In genomic region chr2:230779607-230780006, GRCh38 we compare ENCODE assay signal across 17 cellular contexts.
A peak's percentile ranks its signal among the peaks of the same experiment; 100 is the strongest.
DNase-seq lines count a peak whose midpoint lies in the region; ATAC-seq, FAIRE-seq and TF ChIP-seq lines count a peak whose summit lies in the region.
"Had no signal": no experiment of that assay in that cellular context is flagged by ENCODE, and none has a peak within 500 bp of the region (broad histone marks: within the 10 kb centered on the region; RNA-seq: fewer than 3 reads in every experiment).

No MANE protein-coding gene starts in this region.

- H3K27me3 Mint-ChIP-seq in activated T-helper 1 cell treated with anti-CD3 and anti-CD28 coated beads, Interleukin-12 subunit alpha, Interleukin-12 subunit beta, Interleukin-2, Interleukin-4 antibody, amounts not matched to agents 30 ng/mL and 10 ng/mL and 1 ng/mL, durations not matched to agents 14 hours and 24 hours and 36 hours (ENCODE audit: insufficient read depth): no peaks in the 10 kb centered on the region
- H3K27me3 Mint-ChIP-seq in stimulated activated naive CD8-positive, alpha-beta T cell treated with anti-CD3 and anti-CD28 coated beads, Interleukin-15, amount 100 ng/mL, for 72 hours: no peaks in the 10 kb centered on the region

- H2AFZ ChIP-seq in HepG2 (ENCODE audit: low read length) (no peak overlapping the region), keratinocyte (ENCODE audit: control insufficient read depth, low read length) (no peak overlapping the region)

- BruUV-seq in HepG2 (replicated peaks; lab: Mats Ljungman, UMichigan): no TSS peak

- no peak overlapping the region for H3K27ac ChIP-seq in HepG2 (ENCODE audit: extremely low read length, insufficient read depth, low read length)
- H3K27ac ChIP-seq in right lobe of liver: no peak overlapping the region
- peak overlapping the region; percentile 98 for H3K27ac ChIP-seq in keratinocyte (ENCODE audit: control insufficient read depth, insufficient read depth, low read length)
- H3K27ac ChIP-seq: brain microvascular endothelial cell, transverse colon had no signal

- no peak for TF ChIP-seq RAD21 in HepG2 (CRISPR knock-in tag; IDR thresholded peaks at IDR 0.05)

- peaks cover 69% of the 10 kb centered on the region for H3K36me3 Mint-ChIP-seq in activated T-helper 1 cell treated with anti-CD3 and anti-CD28 coated beads, Interleukin-12 subunit alpha, Interleukin-12 subunit beta, Interleukin-2, Interleukin-4 antibody, amounts not matched to agents 30 ng/mL and 10 ng/mL and 1 ng/mL, durations not matched to agents 14 hours and 24 hours and 36 hours (ENCODE audit: low read depth)

- H3K9me1 ChIP-seq in keratinocyte (ENCODE audit: control insufficient read depth, extremely low read depth, insufficient read depth, low read length): no peaks in the 10 kb centered on the region

- dilution Hi-C loops in keratinocyte (cut with MboI; ENCODE audit: extremely low pct_ligation_motif_present, low sequenced_read_pairs): no loop called here

- H3K4me3 Mint-ChIP-seq in activated T-helper 1 cell treated with anti-CD3 and anti-CD28 coated beads, Interleukin-12 subunit alpha, Interleukin-12 subunit beta, Interleukin-2, Interleukin-4 antibody, amounts not matched to agents 30 ng/mL and 10 ng/mL and 1 ng/mL, durations not matched to agents 14 hours and 24 hours and 36 hours: peak overlapping the region; percentile 45
- peak overlapping the region; percentile 7 to 16 for H3K4me3 Mint-ChIP-seq in stimulated activated naive CD8-positive, alpha-beta T cell treated with anti-CD3 and anti-CD28 coated beads, Interleukin-15, amount 100 ng/mL, for 72 hours

- DNase-seq in HepG2 (ENCODE audit: low spot score) (no peak), right lobe of liver (no peak), keratinocyte (ENCODE audit: low read depth, low spot score) (no peak), SHP77 (lab: John Stamatoyannopoulos, UW) (no peak), hepatic stellate cell (ENCODE audit: low spot score) (no peak)
- DNase-seq in activated T-helper 1 cell treated with anti-CD3 and anti-CD28 coated beads, Interleukin-12 subunit alpha, Interleukin-12 subunit beta, Interleukin-2, Interleukin-4 antibody, amounts not matched to agents 30 ng/mL and 10 ng/mL and 1 ng/mL, durations not matched to agents 14 hours and 24 hours and 36 hours (ENCODE audit: low spot score): no peak
- DNase-seq in stimulated activated naive CD8-positive, alpha-beta T cell treated with anti-CD3 and anti-CD28 coated beads, Interleukin-15, amount 100 ng/mL, for 72 hours: no peak
- DNase-seq: activated CD4-positive, CD25-positive, alpha-beta regulatory T cell; brain microvascular endothelial cell; DMS79 treated with DMSO at 0.1 percent for 48 hours; islet precursor cell; NCI-H1417; NCI-H446 treated with DMSO at 0.1 percent for 48 hours; stimulated activated CD4-positive, alpha-beta T cell treated with anti-CD3 and anti-CD28 coated beads, Interleukin-1b, Interleukin-23, amount 100 ng/mL, for 48 hours; transverse colon had no signal

- 100% methylated on average over 1 of the region's 1 CpG for WGBS in HepG2 (ENCODE audit: low lambda C conversion rate)
- WGBS in right lobe of liver (ENCODE audit: insufficient coverage, low coverage, low lambda C conversion rate, missing lambda C conversion rate): 100% methylated on average over 1 of the region's 1 CpG

- no peaks in the 10 kb centered on the region for H3K9me3 ChIP-seq in HepG2 (ENCODE audit: low read length)
- no peaks in the 10 kb centered on the region for H3K9me3 ChIP-seq in right lobe of liver
- peaks cover 16% of the 10 kb centered on the region for H3K9me3 ChIP-seq in keratinocyte (ENCODE audit: control insufficient read depth, low read depth, low read length)
- H3K9me3 ChIP-seq: gastroesophageal sphincter, transverse colon had no signal

- H3K9ac ChIP-seq in HepG2 (ENCODE audit: insufficient read depth, low read depth, low read length): no peak overlapping the region
- H3K9ac ChIP-seq in keratinocyte (ENCODE audit: control insufficient read depth, extremely low read depth, insufficient read depth, low read length): no peak overlapping the region

- in situ Hi-C loops in HepG2 (cut with HindIII; ENCODE audit: extremely low pct_ligation_motif_present, low pct_unique_long_range_greater_than_20kb): no loop called here

- H3K4me1 Mint-ChIP-seq in activated T-helper 1 cell treated with anti-CD3 and anti-CD28 coated beads, Interleukin-12 subunit alpha, Interleukin-12 subunit beta, Interleukin-2, Interleukin-4 antibody, amounts not matched to agents 30 ng/mL and 10 ng/mL and 1 ng/mL, durations not matched to agents 14 hours and 24 hours and 36 hours (ENCODE audit: low read depth): peaks cover 76% of the 10 kb centered on the region
- peaks cover 73% of the 10 kb centered on the region for H3K4me1 Mint-ChIP-seq in stimulated activated naive CD8-positive, alpha-beta T cell treated with anti-CD3 and anti-CD28 coated beads, Interleukin-15, amount 100 ng/mL, for 72 hours

- no peak overlapping the region for H3K4me3 ChIP-seq in HepG2 (replicated peaks in 1 of 3; ENCODE audit: insufficient read depth in 1 of 3, low read depth in 2 of 3, low read length in 3 of 3)
- H3K4me3 ChIP-seq in right lobe of liver: no peak overlapping the region
- H3K4me3 ChIP-seq in keratinocyte (ENCODE audit: control insufficient read depth in 2 of 3, extremely low read depth in 1 of 3, insufficient read depth in 2 of 3, low read depth in 1 of 3, low read length in 3 of 3): no peak overlapping the region
- H3K4me3 ChIP-seq: gastroesophageal sphincter, transverse colon had no signal

- H4K20me1 ChIP-seq in HepG2 (ENCODE audit: insufficient read depth, low read length) (no peaks in the 10 kb centered on the region), keratinocyte (ENCODE audit: control insufficient read depth, extremely low read depth, insufficient read depth, low read length) (no peaks in the 10 kb centered on the region)

- POLR2A ChIA-PET in HepG2 (lab: Yijun Ruan, JAX): no interaction called here

- peaks cover 7% of the 10 kb centered on the region for H3K4me1 ChIP-seq in HepG2 (ENCODE audit: insufficient read depth, low read length)
- no peaks in the 10 kb centered on the region for H3K4me1 ChIP-seq in right lobe of liver
- peaks cover 79% of the 10 kb centered on the region for H3K4me1 ChIP-seq in keratinocyte (ENCODE audit: control insufficient read depth, extremely low read depth, insufficient read depth, low read length)

- FAIRE-seq in HepG2 (lab: Jason Lieb, UNC) (no peak), keratinocyte (lab: Jason Lieb, UNC) (no peak)

- TF ChIP-seq CTCF in HepG2 (CRISPR knock-in tag; IDR thresholded peaks at IDR 0.05): no peak
- TF ChIP-seq CTCF in right lobe of liver (IDR thresholded peaks at IDR 0.05): no peak
- TF ChIP-seq CTCF in keratinocyte (optimal IDR thresholded peaks at IDR 0.05 in 1 of 3, IDR thresholded peaks at IDR 0.05 in 1 of 3, conservative IDR thresholded peaks at IDR 0.05 in 1 of 3; ENCODE audit: extremely low read depth in 1 of 3, insufficient read depth in 2 of 3, low read length in 3 of 3): no peak

- TF ChIP-seq POLR2A in HepG2 (IDR thresholded peaks at IDR 0.05; ENCODE audit: insufficient read depth in 1 of 2, low read depth in 2 of 2, low read length in 2 of 2): no peak
- no peak for TF ChIP-seq POLR2A in right lobe of liver (IDR thresholded peaks at IDR 0.05)

- ATAC-seq in HepG2 (no peak), right lobe of liver (no peak), GM21447 (IDR thresholded peaks at IDR 0.05; ENCODE audit: unreplicated experiment) (no peak)
- ATAC-seq in stimulated activated naive CD8-positive, alpha-beta T cell treated with anti-CD3 and anti-CD28 coated beads, Interleukin-15, amount 100 ng/mL, for 72 hours: no peak
- ATAC-seq: gastroesophageal sphincter had no signal

- H3K27ac Mint-ChIP-seq in activated T-helper 1 cell treated with anti-CD3 and anti-CD28 coated beads, Interleukin-12 subunit alpha, Interleukin-12 subunit beta, Interleukin-2, Interleukin-4 antibody, amounts not matched to agents 30 ng/mL and 10 ng/mL and 1 ng/mL, durations not matched to agents 14 hours and 24 hours and 36 hours: peak overlapping the region; percentile 65
- H3K27ac Mint-ChIP-seq in stimulated activated naive CD8-positive, alpha-beta T cell treated with anti-CD3 and anti-CD28 coated beads, Interleukin-15, amount 100 ng/mL, for 72 hours: peak overlapping the region; percentile 29 to 92

- H3K36me3 ChIP-seq in HepG2 (replicated peaks in 1 of 2; ENCODE audit: control insufficient read depth in 1 of 2, insufficient read depth in 2 of 2, low read length in 2 of 2) (peaks cover 0 to 17% of the 10 kb centered on the region in 2 experiments; a peak in 3 of 5 replicates), right lobe of liver (no peaks in the 10 kb centered on the region), keratinocyte (ENCODE audit: control insufficient read depth in 2 of 2, extremely low read depth in 1 of 2, insufficient read depth in 2 of 2, low read length in 2 of 2) (peaks cover 14 to 35% of the 10 kb centered on the region in 2 experiments)
- H3K36me3 ChIP-seq: brain microvascular endothelial cell, transverse colon had no signal

- TF ChIP-seq EP300 in HepG2 (IDR thresholded peaks at IDR 0.05; ENCODE audit: low read depth in 2 of 2, low read length in 2 of 2) (no peak), HepG2 (CRISPR knock-in tag; IDR thresholded peaks at IDR 0.05; ENCODE audit: borderline replicate concordance) (no peak)

- H3K27me3 ChIP-seq in HepG2 (ENCODE audit: control insufficient read depth in 1 of 2, insufficient read depth in 2 of 2, low read length in 2 of 2) (no peaks in the 10 kb centered on the region), right lobe of liver (no peaks in the 10 kb centered on the region), keratinocyte (ENCODE audit: control insufficient read depth, extremely low read depth, insufficient read depth, low read length) (no peaks in the 10 kb centered on the region)
- H3K27me3 ChIP-seq: brain microvascular endothelial cell, gastroesophageal sphincter, transverse colon had no signal

- H3K9me3 Mint-ChIP-seq in activated T-helper 1 cell treated with anti-CD3 and anti-CD28 coated beads, Interleukin-12 subunit alpha, Interleukin-12 subunit beta, Interleukin-2, Interleukin-4 antibody, amounts not matched to agents 30 ng/mL and 10 ng/mL and 1 ng/mL, durations not matched to agents 14 hours and 24 hours and 36 hours: peaks cover 7% of the 10 kb centered on the region
- peaks cover 8 to 11% of the 10 kb centered on the region in 2 donors for H3K9me3 Mint-ChIP-seq in stimulated activated naive CD8-positive, alpha-beta T cell treated with anti-CD3 and anti-CD28 coated beads, Interleukin-15, amount 100 ng/mL, for 72 hours

- peaks cover 7% of the 10 kb centered on the region for H3K79me2 ChIP-seq in HepG2 (ENCODE audit: insufficient read depth, low read length)
- peaks cover 76% of the 10 kb centered on the region for H3K79me2 ChIP-seq in keratinocyte (ENCODE audit: control insufficient read depth, insufficient read depth, low read length)

- CTCF ChIA-PET in HepG2 (lab: Yijun Ruan, JAX; ENCODE audit: low intra/inter-chr PET ratio, low total read pairs): no interaction called here

- intact Hi-C loops in HepG2 (cut with micrococcal nuclease; ENCODE audit: unreplicated experiment) (no loop called here), right lobe of liver (cut with DNase I) (no loop called here)
- intact Hi-C loops in activated T-helper 1 cell treated with anti-CD3 and anti-CD28 coated beads, Interleukin-12 subunit alpha, Interleukin-12 subunit beta, Interleukin-2, Interleukin-4 antibody, amounts not matched to agents 30 ng/mL and 10 ng/mL and 1 ng/mL, durations not matched to agents 14 hours and 24 hours and 36 hours (cut with micrococcal nuclease): loop anchor here (2.0 kb wide), 1 partner anchor 43 kb away; no protein-coding TSS in a partner anchor

- H3K4me2 ChIP-seq in HepG2 (ENCODE audit: low read depth, low read length) (no peak overlapping the region), keratinocyte (ENCODE audit: control insufficient read depth, extremely low read depth, insufficient read depth, low read depth, low read length) (no peak overlapping the region)
